Comparison of ENCODE assay signal across 8 cellular contexts in the genomic region with DNA sequence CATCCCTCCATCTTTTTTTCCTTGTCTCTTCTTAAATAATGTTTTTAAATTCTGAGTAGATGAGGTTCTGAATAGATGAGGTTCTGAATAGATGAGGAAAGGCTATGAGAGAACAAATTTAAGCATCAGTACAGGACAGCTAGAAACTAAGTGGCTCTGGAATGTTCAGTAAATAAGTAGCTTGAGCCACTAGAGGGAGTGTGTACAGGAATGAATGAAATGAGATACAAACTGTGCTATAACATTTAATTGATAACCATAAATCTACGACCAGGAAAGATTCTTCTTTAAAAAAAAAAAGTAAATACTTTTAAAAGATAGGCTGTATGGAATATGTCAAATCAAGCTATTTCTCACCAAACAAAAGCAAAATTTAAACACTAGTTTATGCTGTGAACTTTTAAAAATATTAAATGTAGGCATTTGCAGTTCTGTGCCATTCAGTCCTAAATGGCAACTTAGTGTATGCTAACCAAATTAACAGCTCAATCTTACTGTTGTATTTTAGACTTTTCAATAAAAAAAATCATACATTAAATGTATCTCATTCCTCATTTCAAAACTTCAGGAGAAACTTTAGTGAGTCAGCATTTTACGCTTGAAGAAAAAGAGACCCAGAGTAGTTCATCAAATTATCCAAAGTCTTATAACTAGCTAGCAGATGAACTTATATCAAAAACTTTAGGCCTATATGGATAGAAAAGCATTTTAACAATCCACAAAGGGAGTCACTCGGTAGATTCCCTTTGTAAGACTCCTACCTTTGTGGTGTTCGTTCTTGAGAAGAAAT.
DNase-seq lines count a peak whose midpoint lies in the region; ATAC-seq, FAIRE-seq and TF ChIP-seq lines count a peak whose summit lies in the region.

No MANE protein-coding gene starts in this region.

- no peaks in the 10 kb centered on the region for H3K27me3 ChIP-seq in pancreas

- H3K9me3 ChIP-seq in pancreas, result no peaks in the 10 kb centered on the region

- no peak overlapping the region for H3K4me3 Mint-ChIP-seq in activated naive CD8-positive, alpha-beta T cell treated with anti-CD3 and anti-CD28 coated beads for 36 hours

- H3K36me3 ChIP-seq in pancreas, result no peaks in the 10 kb centered on the region

- intact Hi-C loops in pancreas (cut with DNase I), result no loop called here

- H3K27me3 Mint-ChIP-seq in activated naive CD8-positive, alpha-beta T cell treated with anti-CD3 and anti-CD28 coated beads for 36 hours, result peaks cover 6% of the 10 kb centered on the region

- no peak overlapping the region for H3K4me3 ChIP-seq in pancreas

- peaks cover 3% of the 10 kb centered on the region for H3K4me1 Mint-ChIP-seq in activated naive CD8-positive, alpha-beta T cell treated with anti-CD3 and anti-CD28 coated beads for 36 hours

- ATAC-seq in pancreas (peak in 3 of 4 donors; percentile 75 to 83 (median 77)), HG02973 (IDR thresholded peaks at IDR 0.05; ENCODE audit: unreplicated experiment) (no peak)

- WGBS in pancreas, 2 donors, result 66 to 70% methylated on average over 4 of the region's 4 CpGs

- FAIRE-seq in pancreas (lab: Jason Lieb, UNC), result peak; percentile 71

- H3K4me1 ChIP-seq in pancreas, result no peaks in the 10 kb centered on the region

- no peak overlapping the region for H3K27ac ChIP-seq in pancreas

- no peak overlapping the region for H3K27ac Mint-ChIP-seq in activated naive CD8-positive, alpha-beta T cell treated with anti-CD3 and anti-CD28 coated beads for 36 hours

- TF ChIP-seq CTCF in AG09319 (IDR thresholded peaks at IDR 0.05; ENCODE audit: low read depth, low read length) (peak; percentile 63), pancreas (IDR thresholded peaks at IDR 0.05) (peak in 3 of 4 donors; percentile 16 to 36 (median 22))

- no peaks in the 10 kb centered on the region for H3K36me3 Mint-ChIP-seq in activated naive CD8-positive, alpha-beta T cell treated with anti-CD3 and anti-CD28 coated beads for 36 hours

- DNase-seq in AG09319 (ENCODE audit: extremely low read depth, low read depth), result peak; percentile 38
- DNase-seq in HCEC 1CT, result peak; percentile 65
- DNase-seq in RKO (ENCODE audit: low spot score), result peak; percentile 74
- DNase-seq in fibroblast of gingiva (ENCODE audit: low read depth), result peak; percentile 57
- DNase-seq in pancreas, result no peak
- no peak for DNase-seq in NCI-H1436 treated with DMSO at 0.1 percent for 48 hours (lab: John Stamatoyannopoulos, UW)
- DNase-seq in activated naive CD8-positive, alpha-beta T cell treated with anti-CD3 and anti-CD28 coated beads for 36 hours, result no peak

- no peaks in the 10 kb centered on the region for H3K9me3 Mint-ChIP-seq in activated naive CD8-positive, alpha-beta T cell treated with anti-CD3 and anti-CD28 coated beads for 36 hours

Comparison
In these comparisons a context has a peak if more than half of its experiments do, and no peak if none do; other contexts are left out.
1. DNase-seq: peak in AG09319 (single experiment), HCEC 1CT (single experiment), RKO (single experiment) and fibroblast of gingiva (single experiment); none in pancreas (0 of 6), NCI-H1436 treated with DMSO at 0.1 percent for 48 hours (single experiment) and activated naive CD8-positive, alpha-beta T cell treated with anti-CD3 and anti-CD28 coated beads for 36 hours (single experiment).